Comparison of ENCODE assay signal across 10 cellular contexts in the genomic region with DNA sequence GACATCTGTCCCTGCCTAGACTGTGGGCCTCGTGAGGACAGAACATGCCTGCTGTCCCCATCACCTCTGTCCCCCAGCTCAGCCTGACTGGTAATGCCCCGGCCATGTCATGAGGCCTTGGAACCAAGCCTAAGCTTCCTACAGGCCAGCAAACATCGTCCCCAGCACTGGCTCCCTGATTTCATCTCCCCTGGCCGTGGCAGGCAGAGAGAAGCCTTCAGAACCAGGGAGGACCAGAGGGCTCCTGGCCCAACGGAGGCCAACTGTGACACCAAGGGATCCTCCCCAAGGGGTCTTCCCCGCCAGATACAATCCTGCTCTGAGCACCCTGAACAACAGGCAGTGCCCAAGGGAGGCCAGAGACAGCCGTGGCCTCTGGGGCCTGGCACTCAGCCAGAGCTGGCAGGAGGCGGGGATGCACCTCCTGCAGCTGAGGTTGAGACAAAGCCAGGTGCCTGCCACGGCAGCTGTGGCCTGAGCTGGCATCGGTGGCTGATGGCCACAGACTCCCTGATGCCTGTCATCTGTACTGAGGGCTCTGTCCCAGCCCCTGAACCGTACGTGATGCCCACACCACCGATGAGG. TPM values are rescaled to one million over a fixed set of nuclear protein-coding genes. Genes with fewer than 3 reads are reported as not detected.
DNase-seq lines count a peak whose midpoint lies in the region; ATAC-seq, FAIRE-seq and TF ChIP-seq lines count a peak whose summit lies in the region.
"Had no signal": no experiment of that assay in that cellular context is flagged by ENCODE, and none has a peak within 500 bp of the region (broad histone marks: within the 10 kb centered on the region; RNA-seq: fewer than 3 reads in every experiment).

No MANE protein-coding gene starts in this region.

- DNase-seq in NCI-H524 (lab: John Stamatoyannopoulos, UW) (peak; percentile 35 to 70), NCI-H524 treated with DMSO at 0.1 percent for 48 hours (lab: John Stamatoyannopoulos, UW) (no peak), NCI-H510A (lab: John Stamatoyannopoulos, UW) (peak; percentile 96), foreskin keratinocyte (no peak), spleen (peak; percentile 72), ACHN (no peak), small intestine (no peak)
- no peak for DNase-seq in activated CD4-positive, alpha-beta T cell treated with anti-CD3 and anti-CD28 coated beads for 4 hours
- DNase-seq: activated CD4-positive, alpha-beta memory T cell treated with anti-CD3 and anti-CD28 coated beads, Interleukin-2, amount 10 ng/mL, durations not matched to agents 7 days and 5 days had no signal

- no peak for FAIRE-seq in small intestine (lab: Jason Lieb, UNC)
- FAIRE-seq: bronchial epithelial cell had no signal

- H3K36me3 ChIP-seq in spleen = peaks cover 0 to 52% (median 3%) of the 10 kb centered on the region in 6 donors
- H3K36me3 ChIP-seq in small intestine (ENCODE audit: control insufficient read depth in 2 of 2, insufficient read depth in 2 of 2, low read length in 2 of 2) = no peaks in the 10 kb centered on the region

- ATAC-seq in foreskin keratinocyte = peak; percentile 32

- H3K27me3 ChIP-seq in foreskin keratinocyte (no peaks in the 10 kb centered on the region), spleen (replicated peaks in 1 of 7) (no peaks in the 10 kb centered on the region), small intestine (ENCODE audit: control insufficient read depth in 2 of 2, insufficient read depth in 2 of 2, low read length in 2 of 2) (no peaks in the 10 kb centered on the region)

- H3K27ac ChIP-seq in foreskin keratinocyte (no peak overlapping the region), spleen (no peak overlapping the region), small intestine (ENCODE audit: low read depth in 1 of 2, low read length in 1 of 2) (no peak overlapping the region)

- H3K4me3 ChIP-seq in spleen (no peak overlapping the region), small intestine (ENCODE audit: low read depth in 1 of 2, low read length in 2 of 2) (no peak overlapping the region)

- H3K4me1 ChIP-seq in foreskin keratinocyte (no peaks in the 10 kb centered on the region), spleen (peaks cover 0 to 53% (median 16%) of the 10 kb centered on the region in 6 donors), small intestine (ENCODE audit: control insufficient read depth in 2 of 2, insufficient read depth in 1 of 2, low read depth in 1 of 2, low read length in 1 of 2) (no peaks in the 10 kb centered on the region)

- H3K9me3 ChIP-seq in spleen (no peaks in the 10 kb centered on the region), small intestine (ENCODE audit: control insufficient read depth, low read depth) (no peaks in the 10 kb centered on the region)

- TF ChIP-seq CTCF in foreskin keratinocyte (conservative IDR thresholded peaks at IDR 0.05) = no peak
- TF ChIP-seq CTCF in spleen (IDR thresholded peaks at IDR 0.05 in 8 of 11, conservative IDR thresholded peaks at IDR 0.05 in 3 of 11) = no peak

- 35 to 63% (median 55%) methylated on average over 8 to 13 of the region's 13 CpGs for WGBS in spleen, 5 donors
- WGBS in small intestine, 3 donors = 24 to 55% (median 39%) methylated on average over 13 of the region's 13 CpGs

- intact Hi-C loops in spleen (cut with DNase I; ENCODE audit: low total_unique reads) = no loop called here

- in situ Hi-C loops in ACHN (cut with HindIII; ENCODE audit: low pct_ligation_motif_present, low pct_unique_long_range_greater_than_20kb, low sequenced_read_pairs) = no loop called here

- TF ChIP-seq POLR2A in spleen (IDR thresholded peaks at IDR 0.05) = no peak

RNA-seq across cellular contexts. Expression of a gene that starts 9.9 kb away (rescaled TPM):
- total RNA-seq in foreskin keratinocyte (7.4 and 9.2 TPM in 2 replicates), spleen (10 to 100 TPM in 5 of 7 donors, 1 to 10 TPM in 2; 8.4 to 17.5 (median 10.9) TPM)
- polyA plus RNA-seq in foreskin keratinocyte (3.9 and 4.8 TPM in 2 replicates), spleen (1 to 10 TPM; 1.2 to 3.4 (median 2.6) TPM), small intestine (1 to 10 TPM; 1.4 to 4.0 (median 1.6) TPM)

RNA-seq across cellular contexts. Expression of a gene that starts 43.6 kb away (rescaled TPM):
- total RNA-seq in foreskin keratinocyte (2.0 TPM in 2 replicates), spleen (100 to 1,000 TPM in 4 of 7 donors, 10 to 100 TPM in 3; 80.3 to 135 (median 109) TPM)
- polyA plus RNA-seq in foreskin keratinocyte (1.8 and 2.0 TPM in 2 replicates), spleen (10 to 100 TPM; 23.2 to 51.5 (median 23.9) TPM), small intestine (1 to 10 TPM; 1.1 to 5.8 (median 4.9) TPM)

Comparison
In these comparisons a context has a peak if more than half of its experiments do, and no peak if none do; other contexts are left out.
1. DNase-seq: peak in NCI-H524 (2 of 2), NCI-H510A (single experiment) and spleen (single experiment); none in NCI-H524 treated with DMSO at 0.1 percent for 48 hours (single experiment), foreskin keratinocyte (0 of 2), ACHN (single experiment), small intestine (single experiment) and activated CD4-positive, alpha-beta T cell treated with anti-CD3 and anti-CD28 coated beads for 4 hours (0 of 2).